ENCODE assay signal across 14 cellular contexts in the genomic region with DNA sequence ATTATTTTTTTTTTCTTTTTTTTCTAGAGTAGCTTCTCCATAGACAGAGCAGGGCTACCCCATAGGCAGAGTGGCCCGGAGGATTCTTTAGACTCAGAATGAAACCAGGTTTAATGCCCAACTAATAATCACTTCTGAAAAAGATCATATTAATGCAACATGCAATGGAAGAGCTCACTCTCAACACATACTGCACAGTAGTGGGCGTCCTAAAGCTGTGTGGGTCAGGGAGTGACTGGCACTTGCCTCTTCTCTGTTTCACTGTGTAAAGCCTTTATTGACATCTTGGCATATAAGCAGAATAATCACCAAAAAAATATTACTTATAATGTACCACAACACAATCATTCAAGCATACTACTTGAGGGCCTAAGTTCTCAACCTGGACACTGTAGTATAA.
"Had no signal": no experiment of that assay in that cellular context is flagged by ENCODE, and none has a peak within 500 bp of the region (broad histone marks: within the 10 kb centered on the region; RNA-seq: fewer than 3 reads in every experiment).

No MANE protein-coding gene starts in this region.

- DNase-seq: activated CD4-positive, alpha-beta T cell treated with anti-CD3 and anti-CD28 coated beads, Interleukin-2, amount 10 ng/mL, durations not matched to agents 24 days and 14 days; activated CD4-positive, CD25-positive, alpha-beta regulatory T cell; activated CD8-positive, alpha-beta T cell treated with anti-CD3 and anti-CD28 coated beads, Interleukin-2, amount 10 ng/mL, durations not matched to agents 7 days and 5 days; activated naive CD8-positive, alpha-beta T cell treated with anti-CD3 and anti-CD28 coated beads, Interleukin-2, amount 10 ng/mL, durations not matched to agents 7 days and 5 days; brain microvascular endothelial cell; effector CD4-positive, alpha-beta T cell; esophagus squamous epithelium; hippocampal formation; left ventricle myocardium inferior; mesenchymal stem cell; stimulated activated CD4-positive, alpha-beta T cell treated with anti-CD3 and anti-CD28 coated beads, Interleukin-2, amount 100 ng/mL, for 48 hours; stimulated activated naive B cell treated with anti-CD40 and anti-IgM and Interleukin-4, amounts not matched to agents 10 μg/mL and 1 μg/mL and 100 μg/mL, for 72 hours; transverse colon had no signal

- ATAC-seq: activated CD8-positive, alpha-beta T cell treated with anti-CD3 and anti-CD28 coated beads, Interleukin-2, amount 10 ng/mL, durations not matched to agents 7 days and 5 days; natural killer cell treated with Interleukin-12 subunit alpha and Interleukin-12 subunit beta and Interleukin-15 and Interleukin-18, amount 100 ng/mL, for 72 hours; stimulated activated naive B cell treated with anti-CD40 and anti-IgM and Interleukin-4, amounts not matched to agents 10 μg/mL and 1 μg/mL and 100 μg/mL, for 72 hours had no signal
